Comparison of ENCODE assay signal across 10 cellular contexts in the genomic region with DNA sequence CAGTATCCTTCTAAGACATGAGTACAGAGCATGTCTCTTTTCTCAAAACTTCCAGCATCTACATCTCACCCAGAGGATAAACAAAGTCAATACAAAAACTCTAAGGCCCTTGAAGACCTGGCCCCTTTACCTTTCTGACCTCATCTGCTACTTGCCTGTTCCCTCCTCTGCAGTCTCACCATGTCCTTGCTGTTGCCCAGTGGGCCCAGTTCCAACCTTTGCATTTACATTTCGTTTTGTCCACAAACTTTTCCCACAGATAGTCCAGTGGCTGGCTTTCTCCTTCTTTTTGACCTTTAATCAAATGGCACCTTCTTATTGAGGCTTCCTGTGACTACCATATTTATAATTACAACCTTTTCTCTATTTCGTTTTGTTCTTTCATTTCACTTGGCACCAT. TPM values are rescaled to one million over a fixed set of nuclear protein-coding genes. Genes with fewer than 3 reads are reported as not detected.
DNase-seq lines count a peak whose midpoint lies in the region; ATAC-seq and TF ChIP-seq lines count a peak whose summit lies in the region.
"Had no signal": no experiment of that assay in that cellular context is flagged by ENCODE, and none has a peak within 500 bp of the region (broad histone marks: within the 10 kb centered on the region; RNA-seq: fewer than 3 reads in every experiment).

No MANE protein-coding gene starts in this region.

- no peak for DNase-seq in CD8-positive, alpha-beta memory T cell
- DNase-seq in Karpas-422 (no peak), neural progenitor cell (ENCODE audit: low spot score) (no peak), GM10248 (ENCODE audit: extremely low spot score) (no peak), mesenteric fat pad (ENCODE audit: low spot score) (no peak), NAMALWA (ENCODE audit: low spot score) (no peak)
- DNase-seq: NCI-H226; stimulated activated CD4-positive, alpha-beta T cell treated with anti-CD3 and anti-CD28 coated beads, Interleukin-2, amount 100 ng/mL, for 48 hours had no signal

- H3K4me3 ChIP-seq in CD8-positive, alpha-beta memory T cell (ENCODE audit: low read length): peak overlapping the region; percentile 63
- H3K4me3 ChIP-seq in Karpas-422 (ENCODE audit: low read length): peak overlapping the region; percentile 79
- no peak overlapping the region for H3K4me3 ChIP-seq in neural progenitor cell

- no peak overlapping the region for H2AFZ ChIP-seq in Karpas-422 (ENCODE audit: low read length)
- H2AFZ ChIP-seq in neural progenitor cell (replicated peaks): no peak overlapping the region

- H3K4me2 ChIP-seq in Karpas-422 (ENCODE audit: low read depth, low read length, poor library complexity, severe bottlenecking) (peak overlapping the region; percentile 92), neural progenitor cell (peak overlapping the region; percentile 82)

- peak overlapping the region; percentile 77 for H3K9ac ChIP-seq in Karpas-422 (ENCODE audit: low read length)
- H3K9ac ChIP-seq in neural progenitor cell: no peak overlapping the region

- H3K27ac ChIP-seq in CD8-positive, alpha-beta memory T cell (ENCODE audit: low read depth, low read length): no peak overlapping the region
- H3K27ac ChIP-seq in Karpas-422 (ENCODE audit: low read length) (no peak overlapping the region), neural progenitor cell (no peak overlapping the region)

- H3K27me3 ChIP-seq in CD8-positive, alpha-beta memory T cell (ENCODE audit: insufficient read depth, low read length, poor library complexity, severe bottlenecking): no peaks in the 10 kb centered on the region
- H3K27me3 ChIP-seq in Karpas-422 (ENCODE audit: low read length) (no peaks in the 10 kb centered on the region), neural progenitor cell (no peaks in the 10 kb centered on the region)

- H3K9me3 ChIP-seq in CD8-positive, alpha-beta memory T cell (ENCODE audit: low read length): no peaks in the 10 kb centered on the region
- H3K9me3 ChIP-seq in Karpas-422 (ENCODE audit: low read length) (no peaks in the 10 kb centered on the region), neural progenitor cell (ENCODE audit: low read depth) (no peaks in the 10 kb centered on the region)

- peaks cover 46% of the 10 kb centered on the region for H3K4me1 ChIP-seq in CD8-positive, alpha-beta memory T cell (ENCODE audit: insufficient read depth, low read length)
- H3K4me1 ChIP-seq in Karpas-422 (ENCODE audit: low read length) (peaks cover 46% of the 10 kb centered on the region), neural progenitor cell (peaks cover 18% of the 10 kb centered on the region)

- no peaks in the 10 kb centered on the region for H3K9me2 ChIP-seq in Karpas-422 (replicated peaks; ENCODE audit: insufficient read depth, low read length)

- H3K27ac Mint-ChIP-seq in CD8-positive, alpha-beta memory T cell: peak overlapping the region; percentile 87 to 100 (median 99)
- peak overlapping the region in 2 of 5 experiments; percentile 3 to 38 for H3K27ac Mint-ChIP-seq in brain
- no peak overlapping the region for H3K27ac Mint-ChIP-seq in neural progenitor cell

- H3K79me2 ChIP-seq in Karpas-422 (ENCODE audit: low read length) (peaks cover 86% of the 10 kb centered on the region), neural progenitor cell (ENCODE audit: low read depth) (peaks cover 22% of the 10 kb centered on the region)

- CTCF ChIA-PET in CD8-positive, alpha-beta memory T cell (lab: Charles Lee): no interaction called here
- CTCF ChIA-PET in GM10248 (lab: Yijun Ruan, JAX): interaction anchor here (1.2 to 2.0 kb wide), 5 partner anchors 8 to 122 kb away, joined by 3 to 11 read pairs (median 7); partner anchors contain the start of gene TWF1

- no peaks in the 10 kb centered on the region for H3K36me3 ChIP-seq in CD8-positive, alpha-beta memory T cell (ENCODE audit: insufficient read depth, low read length)
- H3K36me3 ChIP-seq in Karpas-422 (ENCODE audit: insufficient read depth, low read length) (peaks cover 4% of the 10 kb centered on the region; the same call in 1 of the 2 replicates), neural progenitor cell (no peaks in the 10 kb centered on the region)

- peaks cover 13% of the 10 kb centered on the region for H3F3A ChIP-seq in neural progenitor cell (ENCODE audit: low read depth)

- no peak for TF ChIP-seq CTCF in brain (conservative IDR thresholded peaks at IDR 0.05)
- no peak for TF ChIP-seq CTCF in neural progenitor cell (IDR thresholded peaks at IDR 0.05)
- no peak for TF ChIP-seq CTCF in GM10248 (IDR thresholded peaks at IDR 0.05; ENCODE audit: control extremely low read depth, extremely low read depth, low read depth, missing control alignments)

- POLR2A ChIA-PET in CD8-positive, alpha-beta memory T cell (lab: Charles Lee): interaction anchor here (0.9 to 1.4 kb wide), 2 partner anchors 19 to 33 kb away, joined by 3 read pairs; no protein-coding TSS in a partner anchor
- POLR2A ChIA-PET in GM10248 (lab: Yijun Ruan, JAX): no interaction called here

- H3K36me3 Mint-ChIP-seq in CD8-positive, alpha-beta memory T cell: peaks cover 0 to 30% (median 4%) of the 10 kb centered on the region in 3 donors
- H3K36me3 Mint-ChIP-seq in brain (no peaks in the 10 kb centered on the region), neural progenitor cell (no peaks in the 10 kb centered on the region)

- H3K4me3 Mint-ChIP-seq in CD8-positive, alpha-beta memory T cell: peak overlapping the region; percentile 94 to 99 (median 98)
- peak overlapping the region in 3 of 5 experiments; percentile 15 to 89 (median 84) for H3K4me3 Mint-ChIP-seq in brain
- no peak overlapping the region for H3K4me3 Mint-ChIP-seq in neural progenitor cell

- ATAC-seq in HG02610 (IDR thresholded peaks at IDR 0.05; ENCODE audit: unreplicated experiment): no peak

- H3K27me3 Mint-ChIP-seq in CD8-positive, alpha-beta memory T cell: peaks cover 0 to 2% of the 10 kb centered on the region in 2 donors
- H3K27me3 Mint-ChIP-seq in brain (no peaks in the 10 kb centered on the region), neural progenitor cell (ENCODE audit: insufficient read depth, low read depth) (peaks cover 2% of the 10 kb centered on the region)

- H4K20me1 ChIP-seq in Karpas-422 (ENCODE audit: insufficient read depth, low read depth, low read length) (no peaks in the 10 kb centered on the region), neural progenitor cell (ENCODE audit: low read depth) (no peaks in the 10 kb centered on the region)

- peaks cover 72 to 86% (median 84%) of the 10 kb centered on the region in 3 donors for H3K4me1 Mint-ChIP-seq in CD8-positive, alpha-beta memory T cell
- no peaks in the 10 kb centered on the region for H3K4me1 Mint-ChIP-seq in brain
- H3K4me1 Mint-ChIP-seq in neural progenitor cell: peaks cover 3% of the 10 kb centered on the region

- H3K9me3 Mint-ChIP-seq in CD8-positive, alpha-beta memory T cell: no peaks in the 10 kb centered on the region
- peaks cover 0 to 3% (median 0%) of the 10 kb centered on the region in 5 experiments for H3K9me3 Mint-ChIP-seq in brain
- peaks cover 4% of the 10 kb centered on the region for H3K9me3 Mint-ChIP-seq in neural progenitor cell

RNA-seq across cellular contexts. Expression of gene IRAK4, which starts 1.6 kb away (rescaled TPM):
- total RNA-seq in CD8-positive, alpha-beta memory T cell: 10 to 100 TPM; 23.6 to 25.7 TPM
- 27.3 TPM for polyA plus RNA-seq in CD8-positive, alpha-beta memory T cell
- 31.0 and 53.6 TPM in 2 replicates for total RNA-seq in Karpas-422 (2014; rRNA removed; shearing (Covaris generic); ENCODE audit: low replicate concordance)
- polyA plus RNA-seq in brain (ENCODE audit: insufficient read depth, low read depth, low replicate concordance): 5.2 TPM
- 9.9 and 23.6 TPM in 2 replicates for total RNA-seq in neural progenitor cell (ENCODE audit: low replicate concordance)
- 14.3 TPM for total RNA-seq in mesenteric fat pad

RNA-seq across cellular contexts. Expression of gene PUS7L, which starts 1.8 kb away (rescaled TPM):
- 10 to 100 TPM; 17.8 to 21.4 TPM for total RNA-seq in CD8-positive, alpha-beta memory T cell
- polyA plus RNA-seq in CD8-positive, alpha-beta memory T cell: 26.3 TPM
- total RNA-seq in Karpas-422 (2014; rRNA removed; shearing (Covaris generic); ENCODE audit: low replicate concordance): 9.9 and 32.2 TPM in 2 replicates
- 0.61 TPM for polyA plus RNA-seq in brain (ENCODE audit: insufficient read depth, low read depth, low replicate concordance)
- total RNA-seq in neural progenitor cell (ENCODE audit: low replicate concordance) (23.4 and 42.6 TPM in 2 replicates), mesenteric fat pad (10.3 TPM)

RNA-seq across cellular contexts. Expression of gene TWF1, which starts 45.7 kb away (rescaled TPM):
- total RNA-seq in CD8-positive, alpha-beta memory T cell: 10 to 100 TPM; 29.7 to 32.1 TPM
- 13.9 TPM for polyA plus RNA-seq in CD8-positive, alpha-beta memory T cell
- 29.9 and 62.2 TPM in 2 replicates for total RNA-seq in Karpas-422 (2014; rRNA removed; shearing (Covaris generic); ENCODE audit: low replicate concordance)
- 11.3 TPM for polyA plus RNA-seq in brain (ENCODE audit: insufficient read depth, low read depth, low replicate concordance)
- 44.6 and 69.2 TPM in 2 replicates for total RNA-seq in neural progenitor cell (ENCODE audit: low replicate concordance)
- 84.8 TPM for total RNA-seq in mesenteric fat pad
